ENCODE assay signal across 13 cellular contexts in genomic region chr20:1334370-1334731, GRCh38.
"Had no signal": no experiment of that assay in that cellular context is flagged by ENCODE, and none has a peak within 500 bp of the region (broad histone marks: within the 10 kb centered on the region; RNA-seq: fewer than 3 reads in every experiment).

No MANE protein-coding gene starts in this region.

- H3K36me3 ChIP-seq: breast epithelium, transverse colon had no signal

- H3K4me3 Mint-ChIP-seq: activated naive CD8-positive, alpha-beta T cell treated with anti-CD3 and anti-CD28 coated beads, Interleukin-2, amount 10 ng/mL, durations not matched to agents 7 days and 5 days; mesothelial cell of epicardium; stimulated activated naive B cell treated with anti-CD40 and anti-IgM and Interleukin-4, amounts not matched to agents 10 μg/mL and 1 μg/mL and 100 μg/mL, for 72 hours had no signal

- DNase-seq: activated gamma-delta T cell; activated naive CD8-positive, alpha-beta T cell treated with anti-CD3 and anti-CD28 coated beads, Interleukin-2, amount 10 ng/mL, durations not matched to agents 7 days and 5 days; anterior cingulate cortex; dorsolateral prefrontal cortex; kidney glomerular epithelial cell; right cardiac atrium; stimulated activated naive B cell treated with anti-CD40 and anti-IgM and Interleukin-4, amounts not matched to agents 10 μg/mL and 1 μg/mL and 100 μg/mL, for 72 hours; transverse colon had no signal

- ATAC-seq: gastroesophageal sphincter; right cardiac atrium; stimulated activated naive B cell treated with anti-CD40 and anti-IgM and Interleukin-4, amounts not matched to agents 10 μg/mL and 1 μg/mL and 100 μg/mL, for 72 hours had no signal

- H2AFZ ChIP-seq: hepatocyte had no signal

- H3K27me3 Mint-ChIP-seq: activated naive CD8-positive, alpha-beta T cell treated with anti-CD3 and anti-CD28 coated beads, Interleukin-2, amount 10 ng/mL, durations not matched to agents 7 days and 5 days; stimulated activated naive B cell treated with anti-CD40 and anti-IgM and Interleukin-4, amounts not matched to agents 10 μg/mL and 1 μg/mL and 100 μg/mL, for 72 hours had no signal

- H3K27me3 ChIP-seq: breast epithelium, dorsolateral prefrontal cortex, gastroesophageal sphincter, hepatocyte, transverse colon had no signal

- H3K4me1 Mint-ChIP-seq: mesothelial cell of epicardium had no signal

- H3K4me2 ChIP-seq: hepatocyte, smooth muscle cell had no signal

- H3K4me1 ChIP-seq: breast epithelium had no signal

- H3K27ac ChIP-seq: hepatocyte, transverse colon had no signal

- H3K27ac Mint-ChIP-seq: mesothelial cell of epicardium; stimulated activated naive B cell treated with anti-CD40 and anti-IgM and Interleukin-4, amounts not matched to agents 10 μg/mL and 1 μg/mL and 100 μg/mL, for 72 hours had no signal

- H3K9me3 Mint-ChIP-seq: activated naive CD8-positive, alpha-beta T cell treated with anti-CD3 and anti-CD28 coated beads, Interleukin-2, amount 10 ng/mL, durations not matched to agents 7 days and 5 days; mesothelial cell of epicardium; stimulated activated naive B cell treated with anti-CD40 and anti-IgM and Interleukin-4, amounts not matched to agents 10 μg/mL and 1 μg/mL and 100 μg/mL, for 72 hours had no signal

- H3K4me3 ChIP-seq: breast epithelium, dorsolateral prefrontal cortex, gastroesophageal sphincter, hepatocyte, smooth muscle cell, transverse colon had no signal

- H3K9me3 ChIP-seq: breast epithelium, gastroesophageal sphincter, transverse colon had no signal
